ENCODE assay signal across 8 cellular contexts in genomic region chr21:41761211-41762181, GRCh38. TPM values are rescaled to one million over a fixed set of nuclear protein-coding genes. Genes with fewer than 3 reads are reported as not detected.
A peak's percentile ranks its signal among the peaks of the same experiment; 100 is the strongest.
DNase-seq lines count a peak whose midpoint lies in the region; ATAC-seq and TF ChIP-seq lines count a peak whose summit lies in the region.

No MANE protein-coding gene starts in this region.

- peak overlapping the region; percentile 50 for H3K27ac ChIP-seq in foreskin keratinocyte
- H3K27ac ChIP-seq in neutrophil: peak overlapping the region; percentile 81

- H3K36me3 ChIP-seq in NT2/D1 (ENCODE audit: insufficient read depth, insufficient read length, low read length) (peaks cover 5% of the 10 kb centered on the region), neutrophil (no peaks in the 10 kb centered on the region)

- H3K4me3 ChIP-seq in NT2/D1 (ENCODE audit: insufficient read length, low read depth) (peak overlapping the region; percentile 32), neutrophil (ENCODE audit: low read depth in 1 of 2, low read length in 1 of 2) (peak overlapping the region; percentile 45 to 56)

- H3K27me3 ChIP-seq in NT2/D1 (ENCODE audit: insufficient read depth, insufficient read length): peaks cover 50% of the 10 kb centered on the region
- no peaks in the 10 kb centered on the region for H3K27me3 ChIP-seq in foreskin keratinocyte
- peaks cover 55% of the 10 kb centered on the region for H3K27me3 ChIP-seq in neutrophil

- H3K4me1 ChIP-seq in NT2/D1 (ENCODE audit: insufficient read depth, insufficient read length) (peaks cover 35% of the 10 kb centered on the region), foreskin keratinocyte (peaks cover 36% of the 10 kb centered on the region), neutrophil (ENCODE audit: control insufficient read depth in 1 of 2, insufficient read depth in 1 of 2, low read depth in 1 of 2, low read length in 1 of 2) (peaks cover 37 to 58% of the 10 kb centered on the region in 2 experiments)

- DNase-seq in ELR (ENCODE audit: low read depth): peak; percentile 90
- DNase-seq in NT2/D1 (ENCODE audit: low read depth, low spot score): no peak
- DNase-seq in foreskin keratinocyte: peak in 1 of 2 donors; percentile 39
- no peak for DNase-seq in LoVo (ENCODE audit: low spot score)
- no peak for DNase-seq in hypothalamus (lab: John Stamatoyannopoulos, UW)
- no peak for DNase-seq in NCI-H2196 treated with DMSO at 0.1 percent for 48 hours (lab: John Stamatoyannopoulos, UW; ENCODE audit: unreplicated experiment)

- TF ChIP-seq CTCF in foreskin keratinocyte (conservative IDR thresholded peaks at IDR 0.05): no peak
- no peak for TF ChIP-seq CTCF in neutrophil (IDR thresholded peaks at IDR 0.05)

- H3K9ac ChIP-seq in NT2/D1 (ENCODE audit: insufficient read length, low read depth): peak overlapping the region; percentile 76

- ATAC-seq in foreskin keratinocyte (no peak), GM19397 (IDR thresholded peaks at IDR 0.05; ENCODE audit: unreplicated experiment) (no peak)

- H3K9me3 ChIP-seq in NT2/D1 (ENCODE audit: insufficient read depth, low read length) (no peaks in the 10 kb centered on the region), neutrophil (no peaks in the 10 kb centered on the region)

RNA-seq across cellular contexts. Expression of gene RIPK4, which starts 5.4 kb away (rescaled TPM):
- total RNA-seq in foreskin keratinocyte: 33.2 and 40.9 TPM in 2 replicates
- 18.9 and 23.8 TPM in 2 replicates for polyA plus RNA-seq in foreskin keratinocyte
